ENCODE assay signal across 8 cellular contexts in the genomic region with DNA sequence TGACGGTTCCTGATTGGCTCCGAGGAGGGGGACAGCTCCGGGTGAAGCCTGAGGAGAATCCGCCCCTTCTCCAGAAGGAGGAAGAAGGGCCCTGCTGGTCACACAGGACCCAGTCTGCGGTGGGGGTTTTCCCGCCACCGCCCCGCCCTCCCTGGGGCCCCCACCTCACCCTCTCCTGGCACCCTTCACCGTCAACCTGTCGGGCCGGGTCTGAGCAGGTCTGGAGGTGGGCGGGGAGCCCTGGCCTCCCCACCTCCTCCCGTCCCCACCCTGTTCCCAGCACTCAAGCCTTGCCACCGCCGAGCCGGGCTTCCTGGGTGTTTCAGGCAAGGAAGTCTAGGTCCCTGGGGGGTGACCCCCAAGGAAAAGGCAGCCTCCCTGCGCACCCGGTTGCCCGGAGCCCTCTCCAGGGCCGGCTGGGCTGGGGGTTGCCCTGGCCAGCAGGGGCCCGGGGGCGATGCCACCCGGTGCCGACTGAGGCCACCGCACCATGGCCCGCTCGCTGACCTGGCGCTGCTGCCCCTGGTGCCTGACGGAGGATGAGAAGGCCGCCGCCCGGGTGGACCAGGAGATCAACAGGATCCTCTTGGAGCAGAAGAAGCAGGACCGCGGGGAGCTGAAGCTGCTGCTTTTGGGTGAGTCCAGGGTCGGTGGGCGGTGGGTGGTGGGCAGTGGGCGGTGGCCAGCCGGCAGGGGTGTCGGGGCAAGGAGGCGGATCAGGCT. TPM values are rescaled to one million over a fixed set of nuclear protein-coding genes. Genes with fewer than 3 reads are reported as not detected.
A peak's percentile ranks its signal among the peaks of the same experiment; 100 is the strongest.
DNase-seq lines count a peak whose midpoint lies in the region; TF ChIP-seq lines count a peak whose summit lies in the region.

A gene with protein sequence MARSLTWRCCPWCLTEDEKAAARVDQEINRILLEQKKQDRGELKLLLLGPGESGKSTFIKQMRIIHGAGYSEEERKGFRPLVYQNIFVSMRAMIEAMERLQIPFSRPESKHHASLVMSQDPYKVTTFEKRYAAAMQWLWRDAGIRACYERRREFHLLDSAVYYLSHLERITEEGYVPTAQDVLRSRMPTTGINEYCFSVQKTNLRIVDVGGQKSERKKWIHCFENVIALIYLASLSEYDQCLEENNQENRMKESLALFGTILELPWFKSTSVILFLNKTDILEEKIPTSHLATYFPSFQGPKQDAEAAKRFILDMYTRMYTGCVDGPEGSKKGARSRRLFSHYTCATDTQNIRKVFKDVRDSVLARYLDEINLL (plus strand): TSS at position 73 of the 723 bp plus-strand sequence. CDS start 418 bp downstream, at position 491.

- H3K4me1 ChIP-seq in right atrium auricular region (peaks cover 0 to 7% of the 10 kb centered on the region in 2 donors), suprapubic skin (peaks cover 30% of the 10 kb centered on the region)

- in situ Hi-C loops in ACHN (cut with HindIII; ENCODE audit: low pct_ligation_motif_present, low pct_unique_long_range_greater_than_20kb, low sequenced_read_pairs): no loop called here

- no peak for TF ChIP-seq EP300 in suprapubic skin (IDR thresholded peaks at IDR 0.05)

- no peak for TF ChIP-seq POLR2A in suprapubic skin (IDR thresholded peaks at IDR 0.05)

- H3K27ac ChIP-seq in right atrium auricular region: peak within 1 kb of the TSS; percentile 51 to 59
- peak within 1 kb of the TSS; percentile 91 for H3K27ac ChIP-seq in suprapubic skin

- DNase-seq in HUDEP-2 (lab: John Stamatoyannopoulos, UW; ENCODE audit: unreplicated experiment in 76 of 76) (peak in 55 of 76 experiments; percentile 13 to 80 (median 50)), right atrium auricular region (ENCODE audit: low spot score) (no peak), suprapubic skin (ENCODE audit: low spot score in 2 of 2) (peak in 1 of 2 donors; percentile 72), COLO668 (lab: John Stamatoyannopoulos, UW; ENCODE audit: unreplicated experiment) (no peak), ACHN (no peak), H4 (ENCODE audit: low spot score) (no peak), NCI-H1105 treated with DMSO at 0.1 percent for 48 hours (lab: John Stamatoyannopoulos, UW) (no peak)
- peak; percentile 28 for DNase-seq in activated CD4-positive, alpha-beta T cell treated with anti-CD3 and anti-CD28 coated beads, Interleukin-2, amount 50 U/mL, for 1 hour

- H3K4me3 ChIP-seq in right atrium auricular region (peak within 1 kb of the TSS; percentile 3 to 40), suprapubic skin (peak within 1 kb of the TSS; percentile 65)

- H3K9me3 ChIP-seq in right atrium auricular region (peaks cover 0 to 9% of the 10 kb centered on the region in 2 donors), suprapubic skin (no peaks in the 10 kb centered on the region)

- H3K27me3 ChIP-seq in right atrium auricular region: no peaks in the 10 kb centered on the region
- H3K27me3 ChIP-seq in suprapubic skin: no peaks in the 10 kb centered on the region

- WGBS in suprapubic skin: 19% methylated on average over 10 of the region's 40 CpGs

- TF ChIP-seq CTCF in right atrium auricular region (IDR thresholded peaks at IDR 0.05) (no peak), suprapubic skin (IDR thresholded peaks at IDR 0.05) (no peak)

- H3K36me3 ChIP-seq in right atrium auricular region (no peaks in the 10 kb centered on the region), suprapubic skin (no peaks in the 10 kb centered on the region)

RNA-seq across cellular contexts. Expression of the gene that starts here (rescaled TPM):
- 1 to 10 TPM in 1 of 2 donors, under 1 TPM in 1; 0.74 to 3.0 TPM for total RNA-seq in right atrium auricular region
- total RNA-seq in suprapubic skin: 100 to 1,000 TPM in 1 of 4 donors, 10 to 100 TPM in 3; 29.9 to 117 (median 85.0) TPM
- total RNA-seq in H4 (2014; rRNA removed; shearing (Covaris generic)): not detected in 2 replicates

Comparison
In these comparisons a context has a peak if more than half of its experiments do, and no peak if none do; other contexts are left out.
1. RNA of the gene that starts here (total RNA-seq): 29.9 to 117 TPM in suprapubic skin; 0.74 to 3.0 TPM in right atrium auricular region and not detected in H4; every median in the first group is over 4 times any median in the second.
2. DNase-seq: peak in HUDEP-2 (55 of 76) and activated CD4-positive, alpha-beta T cell treated with anti-CD3 and anti-CD28 coated beads, Interleukin-2, amount 50 U/mL, for 1 hour (single experiment); none in right atrium auricular region (single experiment), COLO668 (single experiment), ACHN (single experiment), H4 (single experiment) and NCI-H1105 treated with DMSO at 0.1 percent for 48 hours (single experiment).